20 cellular contexts compared by ENCODE assay signal in genomic region chr3:15973414-15973813, GRCh38.
DNase-seq lines count a peak whose midpoint lies in the region; ATAC-seq, FAIRE-seq and TF ChIP-seq lines count a peak whose summit lies in the region.
"Had no signal": no experiment of that assay in that cellular context is flagged by ENCODE, and none has a peak within 500 bp of the region (broad histone marks: within the 10 kb centered on the region; RNA-seq: fewer than 3 reads in every experiment).

No MANE protein-coding gene starts in this region.

- H2BK120ac ChIP-seq in trophoblast cell (ENCODE audit: insufficient read depth, low read length, poor library complexity) = no peak overlapping the region

- DNase-seq in K562 (ENCODE audit: extremely low read depth in 1 of 4, low spot score in 3 of 4) (no peak), esophagus muscularis mucosa (ENCODE audit: extremely low spot score) (peak; percentile 87), trophoblast cell (no peak), NCI-H69 (lab: John Stamatoyannopoulos, UW) (no peak), NOMO-1 (lab: John Stamatoyannopoulos, UW; ENCODE audit: unreplicated experiment in 2 of 2) (no peak), breast epithelium (ENCODE audit: low spot score in 2 of 2) (no peak)
- no peak for DNase-seq in stimulated activated effector memory CD8-positive, alpha-beta T cell treated with anti-CD3 and anti-CD28 coated beads, Interleukin-12 subunit alpha, Interleukin-12 subunit beta, amount 100 ng/mL, for 72 hours (ENCODE audit: low spot score in 2 of 2)
- DNase-seq: Caco-2; CD4-positive, CD25-positive, alpha-beta regulatory T cell; CD8-positive, alpha-beta T cell; DMS153; DND-41; GOT3; H7; HCEC 1CT had no signal

- intact Hi-C loops in K562 (cut with micrococcal nuclease) (loop anchor here (10.0 kb wide), 1 partner anchor 339 kb away; no protein-coding TSS in a partner anchor), esophagus muscularis mucosa (cut with DNase I) (no loop called here), breast epithelium (cut with DNase I; ENCODE audit: low total_unique reads) (no loop called here)

- no peaks in the 10 kb centered on the region for H3K9me1 ChIP-seq in K562 (ENCODE audit: control insufficient read depth, insufficient read depth, low read length)

- peak; percentile 46 for FAIRE-seq in K562 (lab: Jason Lieb, UNC)
- FAIRE-seq: G401.6, GM12892 had no signal

- no peaks in the 10 kb centered on the region for H3K79me1 ChIP-seq in trophoblast cell (ENCODE audit: low read length)

- H3K27ac Mint-ChIP-seq in stimulated activated effector memory CD8-positive, alpha-beta T cell treated with anti-CD3 and anti-CD28 coated beads, Interleukin-12 subunit alpha, Interleukin-12 subunit beta, amount 100 ng/mL, for 72 hours = no peak overlapping the region
- H3K27ac Mint-ChIP-seq: B cell; CD8-positive, alpha-beta T cell had no signal

- no peak overlapping the region for H3K27ac ChIP-seq in K562 (ENCODE audit: extremely low read depth, low read depth, low read length)
- no peak overlapping the region for H3K27ac ChIP-seq in esophagus muscularis mucosa (replicated peaks in 1 of 4)
- H3K27ac ChIP-seq in trophoblast cell (ENCODE audit: low read depth, low read length) = no peak overlapping the region
- H3K27ac ChIP-seq in breast epithelium = no peak overlapping the region
- H3K27ac ChIP-seq: BLaER1, C4-2B had no signal

- H3K4me2 ChIP-seq in K562 (ENCODE audit: insufficient read depth, low read length) (no peak overlapping the region), trophoblast cell (ENCODE audit: low read length) (no peak overlapping the region)
- H3K4me2 ChIP-seq: BLaER1 had no signal

- no peak overlapping the region for H2AK5ac ChIP-seq in trophoblast cell (ENCODE audit: low read length)

- ATAC-seq in K562 = no peak; the same call in 1 of the 3 replicates
- peak; percentile 16 for ATAC-seq in stimulated activated effector memory CD8-positive, alpha-beta T cell treated with anti-CD3 and anti-CD28 coated beads, Interleukin-12 subunit alpha, Interleukin-12 subunit beta, amount 100 ng/mL, for 72 hours
- ATAC-seq: CD8-positive, alpha-beta T cell had no signal

- H3K4me1 ChIP-seq in K562 (replicated peaks in 1 of 2; ENCODE audit: control insufficient read depth in 2 of 2, insufficient read depth in 2 of 2, low read length in 2 of 2) = no peaks in the 10 kb centered on the region
- H3K4me1 ChIP-seq in esophagus muscularis mucosa = no peaks in the 10 kb centered on the region
- no peaks in the 10 kb centered on the region for H3K4me1 ChIP-seq in trophoblast cell (ENCODE audit: control insufficient read depth in 1 of 2, insufficient read depth in 2 of 2, low read length in 2 of 2)
- H3K4me1 ChIP-seq in breast epithelium = no peaks in the 10 kb centered on the region
- H3K4me1 ChIP-seq: BLaER1 had no signal

- H2AFZ ChIP-seq in K562 (ENCODE audit: low read depth, low read length) = no peak overlapping the region
- H2AFZ ChIP-seq in trophoblast cell (ENCODE audit: insufficient read depth, low read length, poor library complexity) = no peak overlapping the region

- H3K27me3 ChIP-seq in K562 (ENCODE audit: control insufficient read depth in 2 of 2, insufficient read depth in 2 of 2, low read length in 2 of 2) (peaks cover 5 to 13% of the 10 kb centered on the region in 2 experiments; a peak in 3 of 5 replicates), esophagus muscularis mucosa (no peaks in the 10 kb centered on the region), trophoblast cell (ENCODE audit: insufficient read depth, low read length) (no peaks in the 10 kb centered on the region), breast epithelium (no peaks in the 10 kb centered on the region)
- H3K27me3 ChIP-seq: BLaER1 had no signal

- no peaks in the 10 kb centered on the region; the same call in 1 of the 2 replicates for H4K20me1 ChIP-seq in K562 (replicated peaks; ENCODE audit: control insufficient read depth, insufficient read depth, low read length)
- H4K20me1 ChIP-seq: BLaER1 had no signal

- H3K36me3 ChIP-seq in K562 (ENCODE audit: control insufficient read depth, insufficient read depth, low read length) (no peaks in the 10 kb centered on the region), esophagus muscularis mucosa (no peaks in the 10 kb centered on the region), trophoblast cell (ENCODE audit: control insufficient read depth in 1 of 2, insufficient read depth in 2 of 2, low read length in 2 of 2) (no peaks in the 10 kb centered on the region), breast epithelium (no peaks in the 10 kb centered on the region)
- H3K36me3 ChIP-seq: BLaER1 had no signal

- H3K36me3 Mint-ChIP-seq in stimulated activated effector memory CD8-positive, alpha-beta T cell treated with anti-CD3 and anti-CD28 coated beads, Interleukin-12 subunit alpha, Interleukin-12 subunit beta, amount 100 ng/mL, for 72 hours = no peaks in the 10 kb centered on the region
- H3K36me3 Mint-ChIP-seq: CD4-positive, CD25-positive, alpha-beta regulatory T cell; CD8-positive, alpha-beta T cell had no signal

- no peak overlapping the region for H3K4me3 Mint-ChIP-seq in stimulated activated effector memory CD8-positive, alpha-beta T cell treated with anti-CD3 and anti-CD28 coated beads, Interleukin-12 subunit alpha, Interleukin-12 subunit beta, amount 100 ng/mL, for 72 hours
- H3K4me3 Mint-ChIP-seq: B cell; CD4-positive, CD25-positive, alpha-beta regulatory T cell; CD8-positive, alpha-beta T cell had no signal

- TF ChIP-seq RAD21 in K562 (CRISPR knock-in tag; conservative IDR thresholded peaks at IDR 0.05 in 1 of 2, IDR thresholded peaks at IDR 0.05 in 1 of 2) = no peak

- H3K9me3 ChIP-seq in K562 (replicated peaks; ENCODE audit: control insufficient read depth, insufficient read depth, low read depth, low read length) (no peaks in the 10 kb centered on the region), esophagus muscularis mucosa (no peaks in the 10 kb centered on the region), trophoblast cell (ENCODE audit: insufficient read depth, low read depth, low read length) (no peaks in the 10 kb centered on the region), breast epithelium (no peaks in the 10 kb centered on the region)
- H3K9me3 ChIP-seq: BLaER1, Caco-2 had no signal

- H3K18ac ChIP-seq in trophoblast cell (ENCODE audit: low read length) = no peak overlapping the region

- H4K8ac ChIP-seq in trophoblast cell (ENCODE audit: low read depth, low read length) = no peak overlapping the region

- H3K79me2 ChIP-seq in K562 (ENCODE audit: control insufficient read depth, insufficient read depth, low read length) (no peaks in the 10 kb centered on the region), trophoblast cell (ENCODE audit: control insufficient read depth, insufficient read depth, low read length, poor library complexity) (no peaks in the 10 kb centered on the region)

- no peaks in the 10 kb centered on the region for H3K9me3 Mint-ChIP-seq in stimulated activated effector memory CD8-positive, alpha-beta T cell treated with anti-CD3 and anti-CD28 coated beads, Interleukin-12 subunit alpha, Interleukin-12 subunit beta, amount 100 ng/mL, for 72 hours
- H3K9me3 Mint-ChIP-seq: CD8-positive, alpha-beta T cell had no signal

- no peak overlapping the region for H4K91ac ChIP-seq in trophoblast cell (ENCODE audit: low read depth, low read length)

- no peaks in the 10 kb centered on the region for H3K4me1 Mint-ChIP-seq in stimulated activated effector memory CD8-positive, alpha-beta T cell treated with anti-CD3 and anti-CD28 coated beads, Interleukin-12 subunit alpha, Interleukin-12 subunit beta, amount 100 ng/mL, for 72 hours
- H3K4me1 Mint-ChIP-seq: B cell; CD4-positive, CD25-positive, alpha-beta regulatory T cell had no signal

- H3K4me3 ChIP-seq in K562 (no peak overlapping the region), esophagus muscularis mucosa (no peak overlapping the region), trophoblast cell (ENCODE audit: low read depth, low read length) (peak overlapping the region; percentile 23), breast epithelium (no peak overlapping the region)
- H3K4me3 ChIP-seq: BLaER1 had no signal

- BruUV-seq in K562 (replicated peaks; lab: Mats Ljungman, UMichigan) = no TSS peak

- 3% methylated on average over 8 of the region's 8 CpGs for WGBS in K562 (ENCODE audit: insufficient coverage, low coverage, missing lambda C conversion rate)
- 95% methylated on average over 8 of the region's 8 CpGs for WGBS in esophagus muscularis mucosa
- no CpG with 5 or more reads among the region's 8 CpGs for WGBS in trophoblast cell (ENCODE audit: extremely low coverage, insufficient coverage, insufficient read length)

- peak overlapping the region; percentile 53 for H3K23ac ChIP-seq in trophoblast cell (ENCODE audit: low read length)

- in situ Hi-C loops in K562 (cut with MboI) = no loop called here

- no peak overlapping the region for H2BK12ac ChIP-seq in trophoblast cell (ENCODE audit: low read length)

- no peak for TF ChIP-seq POLR2A in K562 (conservative IDR thresholded peaks at IDR 0.05)
- no peak for TF ChIP-seq POLR2A in esophagus muscularis mucosa (IDR thresholded peaks at IDR 0.05; ENCODE audit: low read depth)
- TF ChIP-seq POLR2A in breast epithelium (IDR thresholded peaks at IDR 0.05) = no peak

- H3K9ac ChIP-seq in K562 (ENCODE audit: insufficient read depth in 1 of 2, low read depth in 2 of 2, low read length in 2 of 2) (no peak overlapping the region), trophoblast cell (ENCODE audit: low read length) (no peak overlapping the region)
- H3K9ac ChIP-seq: BLaER1 had no signal

- no peak overlapping the region for H4K12ac ChIP-seq in trophoblast cell (ENCODE audit: low read depth, low read length)

- POLR2A ChIA-PET in K562 (lab: Yijun Ruan, JAX) = no interaction called here

- TF ChIP-seq EP300 in K562 (IDR thresholded peaks at IDR 0.05; ENCODE audit: low read length) (no peak), esophagus muscularis mucosa (IDR thresholded peaks at IDR 0.05) (no peak)

- CTCF ChIA-PET in K562 (lab: Yijun Ruan, JAX; ENCODE audit: low intra/inter-chr PET ratio) = no interaction called here

- TF ChIP-seq CTCF in K562 (IDR thresholded peaks at IDR 0.05 in 2 of 3, conservative IDR thresholded peaks at IDR 0.05 in 1 of 3; ENCODE audit: insufficient read depth in 2 of 3, low read depth in 1 of 3, low read length in 3 of 3) (no peak), esophagus muscularis mucosa (IDR thresholded peaks at IDR 0.05) (no peak), breast epithelium (IDR thresholded peaks at IDR 0.05) (no peak)

- H2BK5ac ChIP-seq in trophoblast cell (ENCODE audit: low read depth, low read length, poor library complexity) = no peak overlapping the region

- no peak overlapping the region for H3K14ac ChIP-seq in trophoblast cell (ENCODE audit: low read length)

- no peak overlapping the region for H3K4ac ChIP-seq in trophoblast cell (ENCODE audit: low read depth, low read length)
